Comparison of ENCODE assay signal across 19 cellular contexts in the genomic region with DNA sequence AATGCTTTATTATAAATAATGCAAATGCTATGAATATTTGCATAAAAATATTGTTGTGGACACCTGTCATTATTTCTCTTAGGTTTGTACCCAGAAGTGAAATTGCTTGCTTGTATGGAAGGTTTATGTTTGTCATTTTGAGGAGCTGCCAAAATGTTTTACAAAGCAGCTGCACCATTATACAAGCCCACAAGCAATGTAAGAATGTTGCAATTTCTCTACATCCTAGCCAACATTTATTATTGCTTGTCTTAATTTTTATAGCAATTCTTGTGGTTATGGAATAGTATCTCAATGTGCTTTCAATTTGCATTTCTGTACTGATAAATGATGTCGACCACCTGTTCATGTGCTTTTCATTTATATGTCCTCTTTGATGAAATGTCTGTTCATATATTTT.
"Had no signal": no experiment of that assay in that cellular context is flagged by ENCODE, and none has a peak within 500 bp of the region (broad histone marks: within the 10 kb centered on the region; RNA-seq: fewer than 3 reads in every experiment).

No MANE protein-coding gene starts in this region.

- H3K4me2 ChIP-seq: smooth muscle cell had no signal

- DNase-seq: activated CD4-positive, alpha-beta T cell treated with anti-CD3 and anti-CD28 coated beads, Interleukin-2, amount 50 U/mL, for 1 hour; activated CD4-positive, CD25-positive, alpha-beta regulatory T cell treated with anti-CD3 and anti-CD28 coated beads, Interleukin-2, amount 50 U/mL, for 72 hours; activated CD8-positive, alpha-beta memory T cell treated with anti-CD3 and anti-CD28 coated beads for 24 hours; activated CD8-positive, alpha-beta memory T cell treated with anti-CD3 and anti-CD28 coated beads, Interleukin-2, amount 50 U/mL, for 48 hours; activated gamma-delta T cell treated with Interleukin-2 at 50 U/mL for 16 hours; activated T-cell treated with anti-CD3 and anti-CD28 coated beads, Interleukin-2, amount 50 U/mL, for 48 hours; effector CD8-positive, alpha-beta T cell; heart right ventricle; left lung; right lobe of liver; stimulated activated CD4-positive, alpha-beta T cell treated with anti-CD3 and anti-CD28 coated beads, Interleukin-4, amount 100 ng/mL, for 1 hour; stimulated activated naive CD8-positive, alpha-beta T cell treated with anti-CD3 and anti-CD28 coated beads, Interleukin-15, amount 100 ng/mL, for 72 hours had no signal

- H3K36me3 ChIP-seq: cardiac muscle cell, esophagus muscularis mucosa, heart right ventricle, left lung, right lobe of liver had no signal

- H3K27ac ChIP-seq: cardiac muscle cell, esophagus muscularis mucosa, heart right ventricle, left lung, parathyroid adenoma, right lobe of liver had no signal

- H3K4me3 ChIP-seq: cardiac muscle cell, esophagus muscularis mucosa, heart right ventricle, left lung, right lobe of liver, smooth muscle cell had no signal

- FAIRE-seq: endothelial cell of umbilical vein had no signal

- H3K9ac ChIP-seq: parathyroid adenoma had no signal

- ATAC-seq: activated naive CD4-positive, alpha-beta T cell treated with anti-CD3 and anti-CD28 coated beads, Interleukin-2, amount 50 U/mL, for 72 hours; heart right ventricle; left lung; natural killer cell treated with Interleukin-12 subunit alpha and Interleukin-12 subunit beta and Interleukin-15 and Interleukin-18, amount 100 ng/mL, for 72 hours; right lobe of liver; stimulated activated naive CD8-positive, alpha-beta T cell treated with anti-CD3 and anti-CD28 coated beads, Interleukin-15, amount 100 ng/mL, for 72 hours had no signal

- H3K4me1 ChIP-seq: esophagus muscularis mucosa, heart right ventricle, left lung, parathyroid adenoma, right lobe of liver had no signal

- H3K9me3 ChIP-seq: esophagus muscularis mucosa, heart right ventricle, left lung, right lobe of liver had no signal
